ENCODE assay signal across 8 cellular contexts in the genomic region with DNA sequence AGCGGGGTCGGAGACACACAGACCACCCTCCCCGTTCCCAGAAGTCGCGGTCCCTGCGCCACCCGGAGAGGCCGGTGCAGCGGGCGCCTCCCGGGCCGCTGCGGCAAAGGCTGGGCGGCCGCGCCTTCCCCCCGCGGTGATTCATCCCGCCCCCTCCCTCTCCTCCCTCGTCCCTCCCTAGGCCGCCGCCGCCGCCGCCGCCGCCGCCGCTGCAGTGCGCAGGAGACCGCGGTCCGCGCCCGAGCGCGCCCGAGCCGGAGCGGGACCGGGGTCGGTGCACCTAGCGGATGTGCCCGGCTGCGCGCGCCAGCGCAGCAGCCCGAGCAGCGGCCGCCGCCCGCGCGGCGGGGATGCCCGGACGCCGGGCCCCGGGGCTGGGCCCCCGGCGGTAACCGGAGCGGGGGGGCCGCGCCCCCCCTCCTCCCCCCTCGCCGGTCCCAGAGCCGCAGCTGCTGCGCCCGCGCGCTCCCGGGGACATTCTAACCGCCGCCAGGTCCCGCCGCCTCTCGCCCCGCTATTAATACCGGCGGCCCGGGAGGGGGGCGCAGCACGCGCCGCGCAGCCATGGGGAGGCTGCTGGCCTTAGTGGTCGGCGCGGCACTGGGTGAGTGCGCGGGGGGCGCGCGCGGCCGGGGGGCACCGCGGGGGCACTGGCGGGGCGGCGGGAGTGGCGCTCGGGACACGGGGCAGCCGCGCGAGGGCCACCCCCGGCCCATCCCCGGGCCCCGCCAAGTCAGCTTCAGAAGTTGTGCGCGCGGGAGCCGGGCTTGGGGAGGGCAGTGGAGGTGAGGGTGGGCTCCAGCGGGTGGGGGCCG. TPM values are rescaled to one million over a fixed set of nuclear protein-coding genes. Genes with fewer than 3 reads are reported as not detected.
DNase-seq lines count a peak whose midpoint lies in the region; ATAC-seq and TF ChIP-seq lines count a peak whose summit lies in the region.

A gene (plus strand): TSS at position 214 of the 815 bp plus-strand sequence. CDS start 351 bp downstream, at position 565.

- ATAC-seq in HG02852 (IDR thresholded peaks at IDR 0.05; ENCODE audit: unreplicated experiment) = no peak

- DNase-seq in CD1c-positive myeloid dendritic cell (ENCODE audit: extremely low spot score) (peak; percentile 66), HUDEP-2 (lab: John Stamatoyannopoulos, UW; ENCODE audit: unreplicated experiment in 76 of 76) (peak in 46 of 76 experiments; percentile 12 to 70 (median 41)), breast epithelium (ENCODE audit: low spot score in 2 of 2) (no peak), iris pigment epithelial cell (ENCODE audit: low read depth) (peak; percentile 79), SKM-1 treated with dmso at 0.1 percent for 144 hours (lab: John Stamatoyannopoulos, UW; ENCODE audit: unreplicated experiment) (no peak)
- peak; percentile 30 to 58 for DNase-seq in stimulated activated CD4-positive, alpha-beta T cell treated with anti-CD3 and anti-CD28 coated beads, Interleukin-15, amount 100 ng/mL, for 1 hour (ENCODE audit: low read depth in 1 of 2, low spot score in 1 of 2)

- H3K4me1 ChIP-seq in breast epithelium = peaks cover 0 to 4% of the 10 kb centered on the region in 2 donors

- no peak for TF ChIP-seq POLR2A in breast epithelium (IDR thresholded peaks at IDR 0.05)

- TF ChIP-seq CTCF in WI38 (IDR thresholded peaks at IDR 0.05; ENCODE audit: low read depth, low read length) (no peak), breast epithelium (IDR thresholded peaks at IDR 0.05) (peak in 1 of 3 donors; percentile 16)

- peak within 1 kb of the TSS in 1 of 2 donors; percentile 55 for H3K27ac ChIP-seq in breast epithelium

- H3K27me3 ChIP-seq in breast epithelium = no peaks in the 10 kb centered on the region

- H3K36me3 ChIP-seq in breast epithelium = peaks cover 5% of the 10 kb centered on the region

- H3K4me3 ChIP-seq in WI38 (ENCODE audit: low read depth, low read length) (peak within 1 kb of the TSS; percentile 60), breast epithelium (peak within 1 kb of the TSS; percentile 59 to 87 (median 61))

- H3K9me3 ChIP-seq in breast epithelium = no peaks in the 10 kb centered on the region

- intact Hi-C loops in breast epithelium (cut with DNase I; ENCODE audit: low total_unique reads) = no loop called here

RNA-seq across cellular contexts. Expression of the gene that starts here (rescaled TPM):
- 10 to 100 TPM in 1 of 3 donors, 1 to 10 TPM in 2; 5.1 to 14.6 (median 8.5) TPM for total RNA-seq in breast epithelium

Comparison
In these comparisons a context has a peak if more than half of its experiments do, and no peak if none do; other contexts are left out.
1. DNase-seq: peak in CD1c-positive myeloid dendritic cell (single experiment), HUDEP-2 (46 of 76), iris pigment epithelial cell (single experiment) and stimulated activated CD4-positive, alpha-beta T cell treated with anti-CD3 and anti-CD28 coated beads, Interleukin-15, amount 100 ng/mL, for 1 hour (2 of 2); none in breast epithelium (0 of 2) and SKM-1 treated with dmso at 0.1 percent for 144 hours (single experiment).